9 cellular contexts compared by ENCODE assay signal in genomic region chr14:51865953-51866747, GRCh38. TPM values are rescaled to one million over a fixed set of nuclear protein-coding genes. Genes with fewer than 3 reads are reported as not detected.
DNase-seq lines count a peak whose midpoint lies in the region; ATAC-seq and TF ChIP-seq lines count a peak whose summit lies in the region.
"Had no signal": no experiment of that assay in that cellular context is flagged by ENCODE, and none has a peak within 500 bp of the region (broad histone marks: within the 10 kb centered on the region; RNA-seq: fewer than 3 reads in every experiment).

No MANE protein-coding gene starts in this region.

- H3K4me1 Mint-ChIP-seq in immature natural killer cell = peaks cover 0 to 41% of the 10 kb centered on the region in 2 donors

- DNase-seq in GM10266 (ENCODE audit: extremely low spot score) (peak; percentile 32), immature natural killer cell (peak in 2 of 3 donors; percentile 48 to 54), kidney tubule cell (ENCODE audit: low spot score) (no peak), Right ventricle myocardium superior (no peak), NOMO-1 (lab: John Stamatoyannopoulos, UW; ENCODE audit: unreplicated experiment in 2 of 2) (no peak), germinal center (ENCODE audit: low spot score) (no peak)
- DNase-seq: MG63 had no signal

- no peak overlapping the region for H3K27ac Mint-ChIP-seq in immature natural killer cell

- ATAC-seq in GM21381 (IDR thresholded peaks at IDR 0.05; ENCODE audit: unreplicated experiment) (peak; percentile 39), HG03558 (IDR thresholded peaks at IDR 0.05; ENCODE audit: extremely low read depth, unreplicated experiment) (peak; percentile 32), Right ventricle myocardium superior (ENCODE audit: poor library complexity) (no peak)

- H3K27me3 Mint-ChIP-seq in immature natural killer cell (ENCODE audit: low read depth in 3 of 3) = peaks cover 0 to 7% (median 2%) of the 10 kb centered on the region in 3 donors

- no peak for TF ChIP-seq CTCF in GM10266 (IDR thresholded peaks at IDR 0.05; ENCODE audit: control insufficient read depth, insufficient read depth, low read depth, missing control alignments)

- no peaks in the 10 kb centered on the region for H3K9me3 Mint-ChIP-seq in immature natural killer cell

- H3K36me3 Mint-ChIP-seq in immature natural killer cell = peaks cover 3 to 5% (median 4%) of the 10 kb centered on the region in 3 donors

- peak overlapping the region in 1 of 5 donors; percentile 24 for H3K4me3 Mint-ChIP-seq in immature natural killer cell

- intact Hi-C loops in Right ventricle myocardium superior (cut with DNase I) = no loop called here

RNA-seq across cellular contexts. Expression of gene GNG2, which starts 5.7 kb away (rescaled TPM):
- 100 to 1,000 TPM; 391 to 466 (median 462) TPM for polyA plus RNA-seq in immature natural killer cell
- 10.3 TPM for total RNA-seq in Right ventricle myocardium superior

Comparison
In these comparisons a context has a peak if more than half of its experiments do, and no peak if none do; other contexts are left out.
1. DNase-seq: peak in GM10266 (single experiment) and immature natural killer cell (2 of 3); none in kidney tubule cell (single experiment), Right ventricle myocardium superior (single experiment), NOMO-1 (0 of 2) and germinal center (single experiment).